In the genomic region with DNA sequence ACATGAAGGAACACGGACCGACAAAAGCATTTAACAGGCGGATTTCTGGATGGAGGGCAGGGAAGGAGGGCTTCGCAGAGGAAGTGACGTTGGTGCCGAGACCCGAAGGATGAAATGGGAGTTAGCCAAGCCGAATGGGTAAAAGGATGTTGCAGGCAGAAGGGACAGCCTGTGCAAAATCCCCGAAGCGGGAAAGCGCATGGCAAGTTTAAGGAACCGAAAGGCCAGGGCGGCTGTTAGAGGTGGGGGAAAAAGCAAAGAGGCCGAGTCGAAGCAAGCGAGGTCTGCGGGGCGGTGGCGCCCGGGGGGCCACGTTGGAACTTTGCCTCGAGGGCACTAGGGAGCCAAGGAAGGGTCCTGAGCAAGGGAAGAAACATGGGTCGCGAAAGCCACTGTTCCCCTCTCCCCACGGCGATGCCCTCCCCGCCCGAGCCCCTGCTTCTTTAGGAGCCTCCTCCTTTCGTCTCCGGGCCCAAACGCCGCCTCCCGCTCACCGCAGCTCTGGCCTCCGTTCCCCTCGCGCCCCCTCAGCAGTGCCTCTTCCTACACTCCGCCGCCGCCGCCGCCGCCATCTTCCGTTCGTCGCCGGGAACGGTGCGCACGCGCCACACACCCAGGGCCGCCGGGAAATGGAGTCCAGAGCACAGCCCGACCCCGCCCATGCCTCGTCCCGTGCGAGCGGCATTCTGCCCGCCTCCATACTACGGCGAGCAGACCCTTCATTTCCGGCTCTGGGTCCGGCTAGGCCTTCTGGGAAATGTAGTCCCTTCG, we compare ENCODE assay signal across 8 cellular contexts. TPM values are rescaled to one million over a fixed set of nuclear protein-coding genes. Genes with fewer than 3 reads are reported as not detected.
A peak's percentile ranks its signal among the peaks of the same experiment; 100 is the strongest.
DNase-seq lines count a peak whose midpoint lies in the region; ATAC-seq and TF ChIP-seq lines count a peak whose summit lies in the region.

Gene SYMPK (minus strand): TSS at position 584 of the 771 bp plus-strand sequence. CDS start 8,652 bp downstream, outside the sequence.

- peak within 1 kb of the TSS; percentile 84 for H3K4me2 ChIP-seq in SU-DHL-6 (ENCODE audit: low read depth, low read length, poor library complexity, severe bottlenecking)

- no peaks in the 10 kb centered on the region for H3K4me1 ChIP-seq in thymus (ENCODE audit: control insufficient read depth, insufficient read depth, low read length)

- no peaks in the 10 kb centered on the region for H3K9me3 Mint-ChIP-seq in activated naive CD8-positive, alpha-beta T cell treated with anti-CD3 and anti-CD28 coated beads, Interleukin-2, amount 10 ng/mL, durations not matched to agents 7 days and 5 days
- H3K9me3 Mint-ChIP-seq in glutamatergic neuron (ENCODE audit: unreplicated experiment), result peaks cover 15% of the 10 kb centered on the region
- H3K9me3 Mint-ChIP-seq in osteocyte (ENCODE audit: unreplicated experiment), result no peaks in the 10 kb centered on the region

- H3K4me3 ChIP-seq in SU-DHL-6 (ENCODE audit: insufficient read depth, low read length, poor library complexity, severe bottlenecking), result peak within 1 kb of the TSS; percentile 92
- peak within 1 kb of the TSS; percentile 86 for H3K4me3 ChIP-seq in thymus (ENCODE audit: low read length)

- H3K27ac Mint-ChIP-seq in activated naive CD8-positive, alpha-beta T cell treated with anti-CD3 and anti-CD28 coated beads, Interleukin-2, amount 10 ng/mL, durations not matched to agents 7 days and 5 days, result peak within 1 kb of the TSS; percentile 97
- H3K27ac Mint-ChIP-seq in glutamatergic neuron (ENCODE audit: unreplicated experiment), result peak within 1 kb of the TSS; percentile 99
- H3K27ac Mint-ChIP-seq in osteocyte (ENCODE audit: unreplicated experiment), result peak within 1 kb of the TSS; percentile 98

- H3K4me3 Mint-ChIP-seq in activated naive CD8-positive, alpha-beta T cell treated with anti-CD3 and anti-CD28 coated beads, Interleukin-2, amount 10 ng/mL, durations not matched to agents 7 days and 5 days, result peak within 1 kb of the TSS; percentile 91
- peak within 1 kb of the TSS; percentile 98 for H3K4me3 Mint-ChIP-seq in glutamatergic neuron (ENCODE audit: unreplicated experiment)
- peak within 1 kb of the TSS; percentile 89 for H3K4me3 Mint-ChIP-seq in osteocyte (ENCODE audit: unreplicated experiment)

- H2AFZ ChIP-seq in SU-DHL-6 (ENCODE audit: low read depth, low read length, severe bottlenecking), result peak within 1 kb of the TSS; percentile 45

- H3K27me3 ChIP-seq in SU-DHL-6 (ENCODE audit: low read length) (no peaks in the 10 kb centered on the region), thymus (ENCODE audit: control insufficient read depth, insufficient read depth) (peaks cover 28% of the 10 kb centered on the region)

- no peaks in the 10 kb centered on the region for H4K20me1 ChIP-seq in SU-DHL-6 (ENCODE audit: low read depth, low read length)

- peaks cover 21% of the 10 kb centered on the region for H3K4me1 Mint-ChIP-seq in activated naive CD8-positive, alpha-beta T cell treated with anti-CD3 and anti-CD28 coated beads, Interleukin-2, amount 10 ng/mL, durations not matched to agents 7 days and 5 days
- H3K4me1 Mint-ChIP-seq in glutamatergic neuron (ENCODE audit: low read depth, unreplicated experiment) (no peaks in the 10 kb centered on the region), osteocyte (ENCODE audit: unreplicated experiment) (peaks cover 28% of the 10 kb centered on the region)

- DNase-seq in GM10266 (ENCODE audit: extremely low spot score) (peak; percentile 99), NCI-H128 (lab: John Stamatoyannopoulos, UW; ENCODE audit: unreplicated experiment) (peak; percentile 97), glutamatergic neuron (peak; percentile 99), osteocyte (ENCODE audit: extremely low spot score, unreplicated experiment) (peak; percentile 99)
- DNase-seq in activated naive CD8-positive, alpha-beta T cell treated with anti-CD3 and anti-CD28 coated beads, Interleukin-2, amount 10 ng/mL, durations not matched to agents 7 days and 5 days, result peak; percentile 98

- H3K36me3 Mint-ChIP-seq in activated naive CD8-positive, alpha-beta T cell treated with anti-CD3 and anti-CD28 coated beads, Interleukin-2, amount 10 ng/mL, durations not matched to agents 7 days and 5 days, result peaks cover 7% of the 10 kb centered on the region
- H3K36me3 Mint-ChIP-seq in glutamatergic neuron (ENCODE audit: unreplicated experiment) (peaks cover 5% of the 10 kb centered on the region), osteocyte (ENCODE audit: unreplicated experiment) (peaks cover 10% of the 10 kb centered on the region)

- H3K27me3 Mint-ChIP-seq in activated naive CD8-positive, alpha-beta T cell treated with anti-CD3 and anti-CD28 coated beads, Interleukin-2, amount 10 ng/mL, durations not matched to agents 7 days and 5 days, result peaks cover 39% of the 10 kb centered on the region
- H3K27me3 Mint-ChIP-seq in glutamatergic neuron (ENCODE audit: unreplicated experiment) (peaks cover 28% of the 10 kb centered on the region), osteocyte (ENCODE audit: unreplicated experiment) (peaks cover 38% of the 10 kb centered on the region)

- H3K79me2 ChIP-seq in SU-DHL-6 (ENCODE audit: insufficient read depth, low read length), result peaks cover 46% of the 10 kb centered on the region

- H3K9me3 ChIP-seq in SU-DHL-6 (ENCODE audit: insufficient read depth, low read length) (no peaks in the 10 kb centered on the region), thymus (ENCODE audit: control insufficient read depth) (no peaks in the 10 kb centered on the region)

- no peaks in the 10 kb centered on the region for H3K9me2 ChIP-seq in SU-DHL-6 (replicated peaks; ENCODE audit: insufficient read depth, low read length)

- TF ChIP-seq CTCF in GM10266 (IDR thresholded peaks at IDR 0.05; ENCODE audit: control insufficient read depth, insufficient read depth, low read depth, missing control alignments) (no peak), SU-DHL-6 (IDR thresholded peaks at IDR 0.05; ENCODE audit: insufficient read depth, low read length, poor library complexity, severe bottlenecking) (no peak), glutamatergic neuron (IDR thresholded peaks at IDR 0.05; ENCODE audit: partially characterized antibody, unreplicated experiment) (no peak), osteocyte (IDR thresholded peaks at IDR 0.05) (no peak)

- H3K9ac ChIP-seq in SU-DHL-6 (ENCODE audit: low read length), result peak within 1 kb of the TSS; percentile 85

- POLR2A ChIA-PET in activated naive CD8-positive, alpha-beta T cell treated with anti-CD3 and anti-CD28 coated beads, Interleukin-2, amount 10 ng/mL, durations not matched to agents 7 days and 5 days (lab: Charles Lee), result interaction anchor here (0.6 to 4.0 kb wide), 10 partner anchors 12 to 503 kb away, joined by 3 to 30 read pairs (median 3); partner anchors contain the start of genes CCDC61, IRF2BP1, QPCTL and SIX5

- under 1% methylated on average over 65 of the region's 65 CpGs for WGBS in thymus

- peak; percentile 93 for ATAC-seq in HG02642 (IDR thresholded peaks at IDR 0.05; ENCODE audit: poor library complexity, unreplicated experiment)
- ATAC-seq in activated naive CD8-positive, alpha-beta T cell treated with anti-CD3 and anti-CD28 coated beads, Interleukin-2, amount 10 ng/mL, durations not matched to agents 7 days and 5 days (ENCODE audit: low read depth), result peak; percentile 96

- H3K27ac ChIP-seq in SU-DHL-6 (ENCODE audit: low read depth, low read length) (peak within 1 kb of the TSS; percentile 69), thymus (ENCODE audit: low read depth) (peak within 1 kb of the TSS; percentile 94)

- peaks cover 15% of the 10 kb centered on the region for H3F3A ChIP-seq in SU-DHL-6 (ENCODE audit: insufficient read depth)

- peaks cover 3% of the 10 kb centered on the region; the same call in 1 of the 2 replicates for H3K36me3 ChIP-seq in SU-DHL-6 (ENCODE audit: low read length)
- H3K36me3 ChIP-seq in thymus (ENCODE audit: control insufficient read depth, insufficient read depth), result peaks cover 18% of the 10 kb centered on the region

RNA-seq across cellular contexts. Expression of gene SYMPK, which starts in this region (rescaled TPM):
- total RNA-seq in activated naive CD8-positive, alpha-beta T cell treated with anti-CD3 and anti-CD28 coated beads, Interleukin-2, amount 10 ng/mL, durations not matched to agents 7 days and 5 days, result 100 to 1,000 TPM; 100 to 113 TPM
- 78.1 TPM for total RNA-seq in glutamatergic neuron (ENCODE audit: unreplicated experiment)
- 67.2 and 72.1 TPM in 2 replicates for total RNA-seq in osteocyte
- 151 TPM for polyA plus RNA-seq in thymus

Comparison
In these comparisons a context has a peak if more than half of its experiments do, and no peak if none do; other contexts are left out.
1. Peak in every context shown above with its lines: DNase-seq, ATAC-seq, H3K4me3 ChIP-seq and H3K27ac ChIP-seq.